ENCODE assay signal across 25 cellular contexts in genomic region chr4:143234153-143234552, GRCh38.
"Had no signal": no experiment of that assay in that cellular context is flagged by ENCODE, and none has a peak within 500 bp of the region (broad histone marks: within the 10 kb centered on the region; RNA-seq: fewer than 3 reads in every experiment).

No MANE protein-coding gene starts in this region.

- H3K9ac ChIP-seq: SK-N-SH had no signal

- H3K27ac ChIP-seq: adrenal gland, Peyer's patch, SJSA1 had no signal

- DNase-seq: activated CD4-positive, alpha-beta T cell treated with anti-CD3 and anti-CD28 coated beads, Interleukin-2, amount 10 ng/mL, durations not matched to agents 24 days and 14 days; activated CD4-positive, alpha-beta T cell treated with anti-CD3 and anti-CD28 coated beads, Interleukin-2, amount 50 U/mL, for 48 hours; activated CD8-positive, alpha-beta T cell treated with anti-CD3 and anti-CD28 coated beads, Interleukin-2, amount 10 ng/mL, durations not matched to agents 7 days and 5 days; activated gamma-delta T cell; activated naive CD4-positive, alpha-beta T cell treated with Interleukin-2 at 50 U/mL for 16 hours; activated naive CD8-positive, alpha-beta T cell treated with anti-CD3 and anti-CD28 coated beads, Interleukin-2, amount 10 ng/mL, durations not matched to agents 7 days and 5 days; activated T-cell treated with anti-CD3 and anti-CD28 coated beads, Interleukin-2, amount 50 U/mL, for 24 hours; adrenal gland; caudate nucleus; cerebellar nuclear complex; MM.1S; MV-4-11; NCI-H1092; NCI-H1436 treated with DMSO at 0.1 percent for 48 hours; NCI-H1694 treated with DMSO at 0.1 percent for 48 hours; NCI-H2029; NCI-H345; NCI-H524 treated with DMSO at 0.1 percent for 48 hours; NK-92 treated with Interleukin-12 subunit alpha and Interleukin-12 subunit beta, amount 100 ng/mL, for 24 hours; PC-3; Peyer's patch; RPMI8226; SHP77 treated with DMSO at 0.1 percent for 48 hours; SK-N-SH had no signal

- ATAC-seq: activated CD8-positive, alpha-beta T cell treated with anti-CD3 and anti-CD28 coated beads, Interleukin-2, amount 10 ng/mL, durations not matched to agents 7 days and 5 days; PC-3 had no signal

- H3K9me3 ChIP-seq: adrenal gland, Peyer's patch, SJSA1, SK-N-SH had no signal

- H3K36me3 ChIP-seq: adrenal gland, Peyer's patch, SJSA1 had no signal

- H3K27me3 ChIP-seq: adrenal gland, Peyer's patch, SJSA1 had no signal

- H3K4me1 ChIP-seq: adrenal gland, Peyer's patch, SJSA1 had no signal

- H3K4me2 ChIP-seq: SK-N-SH had no signal

- H3K4me3 ChIP-seq: adrenal gland, Peyer's patch, SJSA1 had no signal
